Comparison of ENCODE assay signal across 15 cellular contexts in the genomic region with DNA sequence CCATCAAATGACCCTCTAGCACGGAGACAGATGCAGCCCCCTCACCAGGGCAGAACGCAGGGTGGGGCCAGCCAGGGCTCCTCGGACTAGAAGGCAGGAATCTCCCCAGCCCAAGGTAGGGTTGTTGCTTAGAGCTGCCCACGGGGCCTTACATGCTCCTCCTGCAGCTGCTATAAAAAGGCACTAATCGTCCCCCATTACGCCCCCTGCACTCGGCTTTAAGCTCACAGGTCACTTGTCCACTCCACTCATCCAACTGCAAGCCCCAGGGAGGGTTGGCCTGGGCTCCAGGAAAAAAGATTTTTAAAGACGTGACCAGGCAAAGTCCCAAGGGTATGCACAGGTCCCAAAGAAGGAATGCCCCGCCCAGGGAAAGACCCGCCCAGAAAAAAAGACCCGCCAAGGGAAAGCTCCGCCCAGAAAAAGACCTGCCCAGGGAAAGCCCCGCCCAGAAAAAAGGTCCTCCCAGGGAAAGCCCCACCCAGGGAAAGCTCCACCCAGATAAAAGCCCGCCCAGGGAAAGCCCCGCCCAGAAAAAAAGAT. TPM values are rescaled to one million over a fixed set of nuclear protein-coding genes. Genes with fewer than 3 reads are reported as not detected.
A peak's percentile ranks its signal among the peaks of the same experiment; 100 is the strongest.
DNase-seq lines count a peak whose midpoint lies in the region; ATAC-seq, FAIRE-seq and TF ChIP-seq lines count a peak whose summit lies in the region.
"Had no signal": no experiment of that assay in that cellular context is flagged by ENCODE, and none has a peak within 500 bp of the region (broad histone marks: within the 10 kb centered on the region; RNA-seq: fewer than 3 reads in every experiment).

No MANE protein-coding gene starts in this region.

- no peak overlapping the region for H3K4ac ChIP-seq in mesendoderm (ENCODE audit: low read depth, low read length)

- CTCF ChIA-PET in A549 (lab: Yijun Ruan, JAX) = interaction anchor here (0.8 to 1.7 kb wide), 5 partner anchors 10 to 82 kb away, joined by 4 to 6 read pairs (median 5); partner anchors contain the start of gene LRRC26

- no peak overlapping the region for H2BK15ac ChIP-seq in mesendoderm (replicated peaks; ENCODE audit: low read depth)

- TF ChIP-seq POLR2A in A549 (IDR thresholded peaks at IDR 0.05; ENCODE audit: low read length) = no peak

- H3K9me3 ChIP-seq in A549 (no peaks in the 10 kb centered on the region), SK-N-MC (ENCODE audit: low read depth, low read length) (no peaks in the 10 kb centered on the region)

- peak overlapping the region in 1 of 2 experiments; percentile 55; a peak in 3 of 6 replicates for H3K27ac ChIP-seq in A549
- peak overlapping the region; percentile 46; the same call in 1 of the 2 replicates for H3K27ac ChIP-seq in SK-N-MC
- H3K27ac ChIP-seq in mesendoderm (ENCODE audit: low read depth, low read length) = no peak overlapping the region

- H3K79me2 ChIP-seq in mesendoderm (ENCODE audit: control insufficient read depth, insufficient read depth, low read length) = no peaks in the 10 kb centered on the region

- H2BK120ac ChIP-seq in mesendoderm (ENCODE audit: low read depth, low read length) = no peak overlapping the region

- FAIRE-seq in A549 (lab: Jason Lieb, UNC) = no peak
- FAIRE-seq: islet of Langerhans had no signal

- H3K4me1 ChIP-seq in A549 (peaks cover 24% of the 10 kb centered on the region; the same call in 1 of the 3 replicates), mesendoderm (ENCODE audit: control insufficient read depth, low read depth, low read length) (no peaks in the 10 kb centered on the region)

- no peak overlapping the region for H3K23ac ChIP-seq in mesendoderm (ENCODE audit: low read length)

- TF ChIP-seq EP300 in A549 (IDR thresholded peaks at IDR 0.05) = no peak

- no peak for TF ChIP-seq RAD21 in A549 (conservative IDR thresholded peaks at IDR 0.05 in 1 of 2, IDR thresholded peaks at IDR 0.05 in 1 of 2)

- H4K5ac ChIP-seq in mesendoderm (ENCODE audit: low read length) = no peak overlapping the region

- ATAC-seq in A549 (peak in 1 of 2 experiments; percentile 5; a peak in 2 of 6 replicates), GM18907 (IDR thresholded peaks at IDR 0.05; ENCODE audit: unreplicated experiment) (peak; percentile 16), HG03196 (IDR thresholded peaks at IDR 0.05; ENCODE audit: unreplicated experiment) (peak; percentile 15)

- H3K27me3 ChIP-seq in mesendoderm (ENCODE audit: insufficient read depth, low read length, poor library complexity) = no peaks in the 10 kb centered on the region

- peak in 1 of 2 experiments; percentile 71 for DNase-seq in A549 (ENCODE audit: low read depth in 1 of 2, low spot score in 1 of 2)
- peak; percentile 47 for DNase-seq in SK-N-MC (ENCODE audit: low read depth, low spot score)
- DNase-seq in mesendoderm = no peak
- no peak for DNase-seq in NK-92 treated with Interleukin-12 subunit alpha and Interleukin-12 subunit beta, amount 100 ng/mL, for 24 hours (lab: John Stamatoyannopoulos, UW)
- DNase-seq in NOMO-1 treated with DMSO at 0.1 percent for 48 hours (lab: John Stamatoyannopoulos, UW; ENCODE audit: unreplicated experiment) = no peak
- DNase-seq in G401 (ENCODE audit: low spot score) = no peak
- DNase-seq: aorta, SW 1271 had no signal

- H4K8ac ChIP-seq in mesendoderm (ENCODE audit: low read depth, low read length) = no peak overlapping the region

- H3K79me1 ChIP-seq in mesendoderm (ENCODE audit: low read length) = no peaks in the 10 kb centered on the region

- no peak for TF ChIP-seq CTCF in A549 (IDR thresholded peaks at IDR 0.05)

- no peak overlapping the region for H3K56ac ChIP-seq in mesendoderm (ENCODE audit: low read length)

- H3K4me2 ChIP-seq in A549 (peak overlapping the region; percentile 45), mesendoderm (ENCODE audit: low read length) (no peak overlapping the region)

- 27% methylated on average over 15 of the region's 15 CpGs for WGBS in A549 (ENCODE audit: missing lambda C conversion rate)
- WGBS in mesendoderm (ENCODE audit: extremely low coverage, insufficient coverage, low lambda C conversion rate) = no CpG with 5 or more reads among the region's 15 CpGs

- H2AK5ac ChIP-seq in mesendoderm (ENCODE audit: low read length) = no peak overlapping the region

- H3K36me3 ChIP-seq in SK-N-MC (ENCODE audit: insufficient read depth, low read length) (no peaks in the 10 kb centered on the region), mesendoderm (ENCODE audit: control insufficient read depth, insufficient read depth, low read length) (no peaks in the 10 kb centered on the region)

- in situ Hi-C loops in G401 (cut with HindIII; ENCODE audit: low sequenced_read_pairs) = loop anchor here (25.0 kb wide), 1 partner anchor 213 kb away; the partner anchor contains the start of genes C8G and FBXW5

- no peak overlapping the region for H3K18ac ChIP-seq in mesendoderm (ENCODE audit: low read length)

- no peak overlapping the region for H3K9ac ChIP-seq in SK-N-MC (ENCODE audit: insufficient read length)
- no peak overlapping the region for H3K9ac ChIP-seq in mesendoderm (ENCODE audit: low read length)

- no peak overlapping the region for H2BK5ac ChIP-seq in mesendoderm (ENCODE audit: low read length)

- POLR2A ChIA-PET in A549 (lab: Yijun Ruan, JAX) = interaction anchor here (0.8 to 2.8 kb wide), 7 partner anchors 18 to 105 kb away, joined by 4 to 25 read pairs (median 14); partner anchors contain the start of genes ANAPC2, NELFB, SSNA1 and TPRN

- no peak overlapping the region for H3K4me3 ChIP-seq in A549
- H3K4me3 ChIP-seq in SK-N-MC = peak overlapping the region; percentile 47
- H3K4me3 ChIP-seq in mesendoderm (ENCODE audit: low read length) = no peak overlapping the region

TF ChIP-seq in A549, 52 proteins besides CTCF, POLR2A, EP300 and RAD21:
- TF ChIP-seq CBX2 (IDR thresholded peaks at IDR 0.05; ENCODE audit: borderline replicate concordance, low read depth) (no peak), ZFP36 (IDR thresholded peaks at IDR 0.05; ENCODE audit: borderline replicate concordance, partially characterized antibody) (no peak)

RNA-seq across cellular contexts. Expression of gene GRIN1, which starts 11.1 kb away (rescaled TPM):
- polyA plus RNA-seq in A549 (2011; rRNA removed) (0.11 and 0.13 TPM in 2 replicates), A549 (2017; fragmentation: RNase III; extraction: RNeasy Plus Mini Kit Qiagen cat#74134 plus additional on column Dnase treatment) (0.30 to 0.51 TPM (median 0.45 TPM) in 3 replicates)
- 0.30 and 0.57 TPM in 2 replicates for polyA plus RNA-seq in A549 (2012; cell fraction: cytosol; rRNA removed)
- 0.38 and 0.78 TPM in 2 replicates for polyA plus RNA-seq in A549 (2012; cell fraction: nucleus; rRNA removed)
- 0.17 and 0.88 TPM in 2 replicates for polyA minus RNA-seq in A549 (2011; rRNA and poly(A)+ RNA removed)
- polyA plus RNA-seq in mesendoderm (2013, experiment 1 of 2) = 0.14 TPM
- polyA plus RNA-seq in mesendoderm (2013, experiment 2 of 2) = 0.08 TPM
- total RNA-seq in G401 (2014; rRNA removed; shearing (Covaris generic)) = not detected in 2 replicates
- total RNA-seq: activated CD4-positive, alpha-beta T cell treated with anti-CD3 and anti-CD28 coated beads, Interleukin-2, amount 10 ng/mL, durations not matched to agents 24 days and 14 days; aorta; mononuclear cell had no signal
- polyA plus RNA-seq: aorta had no signal

RNA-seq across cellular contexts. Expression of gene LRRC26, which starts 19.8 kb away (rescaled TPM):
- polyA plus RNA-seq in A549 (2011; rRNA removed) (0.08 and 0.09 TPM in 2 replicates), A549 (2017; fragmentation: RNase III; extraction: RNeasy Plus Mini Kit Qiagen cat#74134 plus additional on column Dnase treatment) (0.80 to 1.2 TPM (median 1.0 TPM) in 3 replicates)
- 1.4 and 2.3 TPM in 2 replicates for polyA plus RNA-seq in A549 (2012; cell fraction: cytosol; rRNA removed)
- 0.81 and 2.7 TPM in 2 replicates for polyA plus RNA-seq in A549 (2012; cell fraction: nucleus; rRNA removed)
- not detected in 2 replicates for polyA minus RNA-seq in A549 (2011; rRNA and poly(A)+ RNA removed)
- 0.08 TPM for polyA plus RNA-seq in mesendoderm (2013, experiment 1 of 2)
- 0.07 TPM for polyA plus RNA-seq in mesendoderm (2013, experiment 2 of 2)
- 1.3 TPM in 1 of 2 replicates, not detected in the other for total RNA-seq in G401 (2014; rRNA removed; shearing (Covaris generic))
- total RNA-seq: activated CD4-positive, alpha-beta T cell treated with anti-CD3 and anti-CD28 coated beads, Interleukin-2, amount 10 ng/mL, durations not matched to agents 24 days and 14 days; aorta; urinary bladder had no signal
- polyA plus RNA-seq: aorta, urinary bladder had no signal

RNA-seq across cellular contexts. Expression of gene TMEM210, which starts 21.8 kb away (rescaled TPM):
- polyA plus RNA-seq in A549 (2011; rRNA removed) (not detected in 2 replicates), A549 (2017; fragmentation: RNase III; extraction: RNeasy Plus Mini Kit Qiagen cat#74134 plus additional on column Dnase treatment) (not detected in 3 replicates)
- polyA plus RNA-seq in A549 (2012; cell fraction: cytosol; rRNA removed) = not detected in 2 replicates
- 0.24 TPM in 1 of 2 replicates, not detected in the other for polyA plus RNA-seq in A549 (2012; cell fraction: nucleus; rRNA removed)
- polyA minus RNA-seq in A549 (2011; rRNA and poly(A)+ RNA removed) = not detected in 2 replicates
- polyA plus RNA-seq in mesendoderm (2013, experiment 1 of 2) = not detected
- polyA plus RNA-seq in mesendoderm (2013, experiment 2 of 2) = not detected
- not detected in 2 replicates for total RNA-seq in G401 (2014; rRNA removed; shearing (Covaris generic))
- total RNA-seq: activated CD4-positive, alpha-beta T cell treated with anti-CD3 and anti-CD28 coated beads, Interleukin-2, amount 10 ng/mL, durations not matched to agents 24 days and 14 days; aorta; HT-29; mononuclear cell; urinary bladder had no signal
- polyA plus RNA-seq: aorta, urinary bladder had no signal

RNA-seq across cellular contexts. Expression of gene DPP7, which starts 35.5 kb away (rescaled TPM):
- polyA plus RNA-seq in A549 (2011; rRNA removed) (27.6 and 36.0 TPM in 2 replicates), A549 (2017; fragmentation: RNase III; extraction: RNeasy Plus Mini Kit Qiagen cat#74134 plus additional on column Dnase treatment) (61.3 to 71.8 TPM (median 68.5 TPM) in 3 replicates)
- polyA plus RNA-seq in A549 (2012; cell fraction: cytosol; rRNA removed) = 85.0 and 109 TPM in 2 replicates
- polyA plus RNA-seq in A549 (2012; cell fraction: nucleus; rRNA removed) = 741 and 980 TPM in 2 replicates
- 25.4 and 26.2 TPM in 2 replicates for polyA minus RNA-seq in A549 (2011; rRNA and poly(A)+ RNA removed)
- 2.1 TPM for polyA plus RNA-seq in mesendoderm (2013, experiment 1 of 2)
- polyA plus RNA-seq in mesendoderm (2013, experiment 2 of 2) = 2.4 TPM
- total RNA-seq in G401 (2014; rRNA removed; shearing (Covaris generic)) = 1.2 and 3.0 TPM in 2 replicates

RNA-seq across cellular contexts. Expression of gene ANAPC2, which starts 38.3 kb away (rescaled TPM):
- 17.5 and 22.3 TPM in 2 replicates for polyA plus RNA-seq in A549 (2011; rRNA removed)
- polyA plus RNA-seq in A549 (2012; cell fraction: cytosol; rRNA removed) = 37.1 and 48.9 TPM in 2 replicates
- polyA plus RNA-seq in A549 (2012; cell fraction: nucleus; rRNA removed) = 202 and 265 TPM in 2 replicates
- 35.4 to 40.7 TPM (median 39.9 TPM) in 3 replicates for polyA plus RNA-seq in A549 (2017; fragmentation: RNase III; extraction: RNeasy Plus Mini Kit Qiagen cat#74134 plus additional on column Dnase treatment)
- polyA minus RNA-seq in A549 (2011; rRNA and poly(A)+ RNA removed) = 18.9 and 25.5 TPM in 2 replicates
- polyA plus RNA-seq in mesendoderm (2013, experiment 1 of 2) = 14.5 TPM
- 14.9 TPM for polyA plus RNA-seq in mesendoderm (2013, experiment 2 of 2)
- 58.8 and 63.6 TPM in 2 replicates for total RNA-seq in G401 (2014; rRNA removed; shearing (Covaris generic))
